In genomic region chr12:3119745-3120660, GRCh38 we compare ENCODE assay signal across 8 cellular contexts. TPM values are rescaled to one million over a fixed set of nuclear protein-coding genes. Genes with fewer than 3 reads are reported as not detected.
DNase-seq lines count a peak whose midpoint lies in the region; ATAC-seq and TF ChIP-seq lines count a peak whose summit lies in the region.

No MANE protein-coding gene starts in this region.

- POLR2A ChIA-PET in activated CD4-positive, alpha-beta T cell treated with anti-CD3 and anti-CD28 coated beads, Interleukin-2, amount 10 ng/mL, durations not matched to agents 7 days and 5 days (lab: Charles Lee), result no interaction called here

- intact Hi-C loops in psoas muscle (cut with DNase I), result no loop called here

- H3K9ac ChIP-seq in BLaER1, result no peak overlapping the region

- H3K4me1 ChIP-seq in BLaER1 (peaks cover 65% of the 10 kb centered on the region), gastroesophageal sphincter (peaks cover 0 to 63% (median 10%) of the 10 kb centered on the region in 3 donors), psoas muscle (peaks cover 48% of the 10 kb centered on the region)

- CTCF ChIA-PET in activated CD4-positive, alpha-beta T cell treated with anti-CD3 and anti-CD28 coated beads, Interleukin-2, amount 10 ng/mL, durations not matched to agents 7 days and 5 days (lab: Charles Lee), result interaction anchor here (0.6 kb wide), 1 partner anchor 97 kb away, joined by 3 read pairs; no protein-coding TSS in a partner anchor

- peaks cover 59% of the 10 kb centered on the region for H4K20me1 ChIP-seq in BLaER1

- peaks cover 10% of the 10 kb centered on the region for H3K4me1 Mint-ChIP-seq in activated naive CD8-positive, alpha-beta T cell treated with anti-CD3 and anti-CD28 coated beads, Interleukin-2, amount 50 U/mL, for 24 hours
- H3K4me1 Mint-ChIP-seq in activated CD4-positive, alpha-beta T cell treated with anti-CD3 and anti-CD28 coated beads, Interleukin-2, amount 10 ng/mL, durations not matched to agents 7 days and 5 days, result peaks cover 14% of the 10 kb centered on the region

- ATAC-seq in activated naive CD8-positive, alpha-beta T cell treated with anti-CD3 and anti-CD28 coated beads, Interleukin-2, amount 50 U/mL, for 24 hours, result peak; percentile 38
- ATAC-seq in gastroesophageal sphincter (no peak), psoas muscle (peak; percentile 66 to 83 (median 80)), HG03457 (IDR thresholded peaks at IDR 0.05; ENCODE audit: unreplicated experiment) (no peak)

- no peak overlapping the region for H3K27ac Mint-ChIP-seq in activated naive CD8-positive, alpha-beta T cell treated with anti-CD3 and anti-CD28 coated beads, Interleukin-2, amount 50 U/mL, for 24 hours
- H3K27ac Mint-ChIP-seq in activated CD4-positive, alpha-beta T cell treated with anti-CD3 and anti-CD28 coated beads, Interleukin-2, amount 10 ng/mL, durations not matched to agents 7 days and 5 days, result no peak overlapping the region

- DNase-seq in activated naive CD8-positive, alpha-beta T cell treated with anti-CD3 and anti-CD28 coated beads, Interleukin-2, amount 50 U/mL, for 24 hours, result no peak
- DNase-seq in psoas muscle, result peak; percentile 54 to 82
- no peak for DNase-seq in cortex of kidney (lab: John Stamatoyannopoulos, UW)
- no peak for DNase-seq in activated CD4-positive, alpha-beta T cell treated with anti-CD3 and anti-CD28 coated beads, Interleukin-2, amount 10 ng/mL, durations not matched to agents 7 days and 5 days
- no peak for DNase-seq in GM13976 (ENCODE audit: low spot score)

- peak overlapping the region; percentile 48 for H3K4me2 ChIP-seq in BLaER1

- H3K36me3 ChIP-seq in BLaER1 (no peaks in the 10 kb centered on the region), gastroesophageal sphincter (no peaks in the 10 kb centered on the region), psoas muscle (ENCODE audit: insufficient read depth in 1 of 2, low read depth in 1 of 2) (no peaks in the 10 kb centered on the region)

- TF ChIP-seq EP300 in gastroesophageal sphincter (IDR thresholded peaks at IDR 0.05), result no peak

- H3K36me3 Mint-ChIP-seq in activated naive CD8-positive, alpha-beta T cell treated with anti-CD3 and anti-CD28 coated beads, Interleukin-2, amount 50 U/mL, for 24 hours (ENCODE audit: low read depth), result no peaks in the 10 kb centered on the region
- no peaks in the 10 kb centered on the region for H3K36me3 Mint-ChIP-seq in activated CD4-positive, alpha-beta T cell treated with anti-CD3 and anti-CD28 coated beads, Interleukin-2, amount 10 ng/mL, durations not matched to agents 7 days and 5 days (ENCODE audit: low read depth)

- H3K9me3 ChIP-seq in BLaER1, result peaks cover 13% of the 10 kb centered on the region
- H3K9me3 ChIP-seq in gastroesophageal sphincter, result peaks cover 0 to 12% (median 0%) of the 10 kb centered on the region in 3 donors
- peaks cover under 1% of the 10 kb centered on the region for H3K9me3 ChIP-seq in psoas muscle

- no peak overlapping the region for H3K4me3 Mint-ChIP-seq in activated naive CD8-positive, alpha-beta T cell treated with anti-CD3 and anti-CD28 coated beads, Interleukin-2, amount 50 U/mL, for 24 hours
- H3K4me3 Mint-ChIP-seq in activated CD4-positive, alpha-beta T cell treated with anti-CD3 and anti-CD28 coated beads, Interleukin-2, amount 10 ng/mL, durations not matched to agents 7 days and 5 days, result no peak overlapping the region

- H3K27ac ChIP-seq in BLaER1, result no peak overlapping the region
- H3K27ac ChIP-seq in gastroesophageal sphincter, result peak overlapping the region in 3 of 4 donors; percentile 43 to 71 (median 66)
- H3K27ac ChIP-seq in psoas muscle, result peak overlapping the region; percentile 24

- in situ Hi-C loops in GM13976 (cut with MboI; ENCODE audit: low sequenced_read_pairs, unreplicated experiment), result no loop called here

- TF ChIP-seq POLR2A in gastroesophageal sphincter (IDR thresholded peaks at IDR 0.05), result no peak

- WGBS in gastroesophageal sphincter (ENCODE audit: low coverage in 1 of 2), 2 donors, result 29 to 59% methylated on average over 5 to 6 of the region's 18 CpGs
- 17 to 43% (median 20%) methylated on average over 18 of the region's 18 CpGs for WGBS in psoas muscle, 3 donors

- TF ChIP-seq CTCF in gastroesophageal sphincter (IDR thresholded peaks at IDR 0.05), result no peak
- TF ChIP-seq CTCF in psoas muscle (IDR thresholded peaks at IDR 0.05), result no peak
- no peak for TF ChIP-seq CTCF in GM13976 (IDR thresholded peaks at IDR 0.05; ENCODE audit: borderline replicate concordance, control extremely low read depth, extremely low read depth, insufficient read depth, missing control alignments)

- no peaks in the 10 kb centered on the region for H3K9me3 Mint-ChIP-seq in activated naive CD8-positive, alpha-beta T cell treated with anti-CD3 and anti-CD28 coated beads, Interleukin-2, amount 50 U/mL, for 24 hours
- no peaks in the 10 kb centered on the region for H3K9me3 Mint-ChIP-seq in activated CD4-positive, alpha-beta T cell treated with anti-CD3 and anti-CD28 coated beads, Interleukin-2, amount 10 ng/mL, durations not matched to agents 7 days and 5 days

- H3K4me3 ChIP-seq in BLaER1 (no peak overlapping the region), gastroesophageal sphincter (no peak overlapping the region), psoas muscle (no peak overlapping the region)

- peaks cover 24% of the 10 kb centered on the region for H3K27me3 Mint-ChIP-seq in activated naive CD8-positive, alpha-beta T cell treated with anti-CD3 and anti-CD28 coated beads, Interleukin-2, amount 50 U/mL, for 24 hours
- peaks cover 35% of the 10 kb centered on the region for H3K27me3 Mint-ChIP-seq in activated CD4-positive, alpha-beta T cell treated with anti-CD3 and anti-CD28 coated beads, Interleukin-2, amount 10 ng/mL, durations not matched to agents 7 days and 5 days

- H3K27me3 ChIP-seq in BLaER1 (peaks cover 3% of the 10 kb centered on the region; the same call in 1 of the 2 replicates), gastroesophageal sphincter (no peaks in the 10 kb centered on the region), psoas muscle (ENCODE audit: insufficient read depth in 3 of 3, low read length in 2 of 3) (no peaks in the 10 kb centered on the region)

RNA-seq across cellular contexts. Expression of gene TSPAN9, which starts 42.8 kb away (rescaled TPM):
- 10 to 100 TPM; 19.5 to 30.2 (median 26.0) TPM for total RNA-seq in gastroesophageal sphincter
- total RNA-seq in psoas muscle, result 10 to 100 TPM in 3 of 4 donors, 1 to 10 TPM in 1; 8.0 to 28.0 (median 13.4) TPM
- 10 to 100 TPM in 1 of 3 donors, 1 to 10 TPM in 2; 6.4 to 11.6 (median 9.8) TPM for polyA plus RNA-seq in psoas muscle
- under 1 TPM in 1 of 2 experiments, not detected in 1; 0.15 TPM for total RNA-seq in activated CD4-positive, alpha-beta T cell treated with anti-CD3 and anti-CD28 coated beads, Interleukin-2, amount 10 ng/mL, durations not matched to agents 7 days and 5 days

Comparison
In these comparisons a context has a peak if more than half of its experiments do, and no peak if none do; other contexts are left out.
1. ATAC-seq: peak in activated naive CD8-positive, alpha-beta T cell treated with anti-CD3 and anti-CD28 coated beads, Interleukin-2, amount 50 U/mL, for 24 hours (single experiment) and psoas muscle (4 of 4); none in gastroesophageal sphincter (single experiment) and HG03457 (single experiment).
2. DNase-seq: peak in psoas muscle (2 of 2); none in activated naive CD8-positive, alpha-beta T cell treated with anti-CD3 and anti-CD28 coated beads, Interleukin-2, amount 50 U/mL, for 24 hours (single experiment), cortex of kidney (single experiment), activated CD4-positive, alpha-beta T cell treated with anti-CD3 and anti-CD28 coated beads, Interleukin-2, amount 10 ng/mL, durations not matched to agents 7 days and 5 days (single experiment) and GM13976 (single experiment).
3. RNA of gene TSPAN9, which starts 42.8 kb away (total RNA-seq): 19.5 to 30.2 TPM in gastroesophageal sphincter and 8.0 to 28.0 TPM in psoas muscle; 0.15 TPM in activated CD4-positive, alpha-beta T cell treated with anti-CD3 and anti-CD28 coated beads, Interleukin-2, amount 10 ng/mL, durations not matched to agents 7 days and 5 days; every median in the first group is over 4 times any median in the second.